In the genomic region with DNA sequence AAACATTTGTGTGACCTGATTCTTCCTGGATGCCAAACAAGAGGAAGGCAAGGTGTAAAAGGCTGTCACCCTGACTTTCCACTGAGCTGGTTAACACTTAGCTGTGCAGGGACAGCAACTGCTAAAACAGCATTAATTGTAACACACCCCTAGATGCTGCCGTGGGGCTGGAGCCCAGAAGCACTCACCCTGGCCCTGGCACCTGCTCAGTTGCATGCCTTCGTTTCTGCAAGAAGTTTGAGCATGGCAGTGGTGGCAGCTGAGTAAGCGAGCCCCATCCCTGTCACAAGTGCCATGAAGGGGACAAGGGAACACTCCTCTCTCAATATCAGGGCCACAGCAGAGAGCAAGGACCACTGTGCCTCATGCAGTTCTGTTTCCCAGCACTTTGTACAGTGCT, we compare ENCODE assay signal across 8 cellular contexts.
"Had no signal": no experiment of that assay in that cellular context is flagged by ENCODE, and none has a peak within 500 bp of the region (broad histone marks: within the 10 kb centered on the region; RNA-seq: fewer than 3 reads in every experiment).

No MANE protein-coding gene starts in this region.

- H3K4me1 Mint-ChIP-seq: IgD-negative memory B cell had no signal

- H3K27ac ChIP-seq: GM23248, HL-60 had no signal

- DNase-seq: GM23248, GOT3, H9, HCEC 1CT, KBM-7 had no signal

- H3K9ac ChIP-seq: GM23248 had no signal

- H3K4me3 ChIP-seq: GM23248 had no signal

- H3K9me3 Mint-ChIP-seq: H9 had no signal

- H3K27ac Mint-ChIP-seq: H9, IgD-negative memory B cell had no signal

- ATAC-seq: HepG2 had no signal

- H3K4me3 Mint-ChIP-seq: H9, IgD-negative memory B cell had no signal

- H2AFZ ChIP-seq: GM23248 had no signal
